Comparison of ENCODE assay signal across 15 cellular contexts in the genomic region with DNA sequence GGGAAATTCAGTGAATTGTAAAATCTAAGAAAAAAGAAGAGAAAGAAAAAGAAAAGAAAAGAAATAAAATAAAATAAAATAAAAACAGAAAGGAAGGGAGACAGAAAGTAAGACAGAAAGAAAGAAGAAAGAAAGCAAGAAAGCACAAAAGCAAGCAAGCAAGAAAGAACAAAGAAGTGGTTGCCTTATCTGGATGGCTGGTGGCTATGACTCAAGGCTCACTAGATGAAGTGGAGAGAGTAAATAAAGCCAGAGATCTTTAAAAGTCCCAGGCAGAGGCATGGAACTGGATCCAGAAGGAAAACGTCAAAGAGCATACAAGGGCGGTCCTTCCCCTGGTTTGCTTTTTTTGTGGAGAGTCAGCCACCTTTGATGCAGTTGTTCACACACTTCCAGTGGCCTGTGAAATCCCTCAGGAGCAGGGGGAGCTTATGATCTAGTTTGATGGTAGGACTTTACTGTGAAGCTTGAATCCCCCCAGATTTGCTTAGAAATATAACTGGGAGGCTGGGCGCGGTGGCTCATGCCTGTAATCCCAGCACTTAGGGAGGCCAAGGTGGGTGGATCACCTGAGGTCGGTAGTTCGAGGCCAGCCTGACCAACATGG.
DNase-seq lines count a peak whose midpoint lies in the region; ATAC-seq, FAIRE-seq and TF ChIP-seq lines count a peak whose summit lies in the region.
"Had no signal": no experiment of that assay in that cellular context is flagged by ENCODE, and none has a peak within 500 bp of the region (broad histone marks: within the 10 kb centered on the region; RNA-seq: fewer than 3 reads in every experiment).

No MANE protein-coding gene starts in this region.

- CTCF ChIA-PET in A549 (lab: Yijun Ruan, JAX) (no interaction called here), GM12878 (lab: Yijun Ruan, JAX) (interaction anchor here (1.1 kb wide), 1 partner anchor 190 kb away, joined by 5 read pairs; no protein-coding TSS in a partner anchor)

- TF ChIP-seq RAD21 in A549 (conservative IDR thresholded peaks at IDR 0.05 in 1 of 2, IDR thresholded peaks at IDR 0.05 in 1 of 2) (no peak), GM12878 (IDR thresholded peaks at IDR 0.05; ENCODE audit: insufficient read depth, low read depth, low read length) (no peak)

- H3K4me3 ChIP-seq in A549 (no peak overlapping the region), GM12878 (no peak overlapping the region)
- H3K4me3 ChIP-seq: colonic mucosa had no signal

- TF ChIP-seq CTCF in A549 (IDR thresholded peaks at IDR 0.05) (no peak), GM12878 (IDR thresholded peaks at IDR 0.05 in 2 of 3, conservative IDR thresholded peaks at IDR 0.05 in 1 of 3; ENCODE audit: control insufficient read depth in 2 of 3, extremely low read depth in 1 of 3, insufficient read depth in 1 of 3, low read depth in 3 of 3, low read length in 3 of 3) (no peak), nephron progenitor cell (IDR thresholded peaks at IDR 0.05) (no peak), foreskin keratinocyte (conservative IDR thresholded peaks at IDR 0.05) (no peak)

- peaks cover 16% of the 10 kb centered on the region for H3K4me1 Mint-ChIP-seq in nephron progenitor cell

- SMC1A ChIA-PET in GM12878 (lab: Charles Lee; ENCODE audit: uncharacterized antibody, unreplicated experiment), result interaction anchor here (1.2 to 1.6 kb wide), 3 partner anchors 15 to 213 kb away, joined by 3 to 5 read pairs (median 3); no protein-coding TSS in a partner anchor

- in situ Hi-C loops in GM12878 (cut with MboI), result no loop called here

- POLR2A ChIA-PET in A549 (lab: Yijun Ruan, JAX), result no interaction called here
- POLR2A ChIA-PET in GM12878 (lab: Charles Lee), result interaction anchor here (0.6 kb wide), 1 partner anchor 31 kb away, joined by 7 read pairs; no protein-coding TSS in a partner anchor

- H3K9ac ChIP-seq in GM12878 (ENCODE audit: control insufficient read depth, insufficient read depth, low read length), result no peak overlapping the region

- intact Hi-C loops in GM12878 (cut with micrococcal nuclease; ENCODE audit: unreplicated experiment), result no loop called here

- no peak overlapping the region for H3K4me3 Mint-ChIP-seq in nephron progenitor cell
- H3K4me3 Mint-ChIP-seq: activated CD8-positive, alpha-beta T cell treated with anti-CD3 and anti-CD28 coated beads for 36 hours had no signal

- H3K27ac ChIP-seq in A549 (peak overlapping the region; percentile 59 to 77), GM12878 (ENCODE audit: control insufficient read depth, insufficient read depth) (no peak overlapping the region), foreskin keratinocyte (no peak overlapping the region)
- H3K27ac ChIP-seq: colonic mucosa, neutrophil had no signal

- RAD21 ChIA-PET in GM12878 (lab: Charles Lee; ENCODE audit: unreplicated experiment), result interaction anchor here (0.9 kb wide), 1 partner anchor 179 kb away, joined by 3 read pairs; no protein-coding TSS in a partner anchor

- no peaks in the 10 kb centered on the region for H3K79me2 ChIP-seq in GM12878 (ENCODE audit: control insufficient read depth, insufficient read depth, low read length)

- no peaks in the 10 kb centered on the region for H3K36me3 Mint-ChIP-seq in nephron progenitor cell (ENCODE audit: low read depth)

- no peaks in the 10 kb centered on the region for H4K20me1 ChIP-seq in GM12878 (ENCODE audit: control insufficient read depth, insufficient read depth)

- peaks cover 54% of the 10 kb centered on the region for H3K4me1 ChIP-seq in A549
- H3K4me1 ChIP-seq in GM12878 (ENCODE audit: control insufficient read depth, insufficient read depth, low read length), result peaks cover 3% of the 10 kb centered on the region; the same call in 1 of the 2 replicates
- H3K4me1 ChIP-seq in foreskin keratinocyte, result no peaks in the 10 kb centered on the region
- H3K4me1 ChIP-seq: colonic mucosa had no signal

- H3K9me3 Mint-ChIP-seq in nephron progenitor cell, result no peaks in the 10 kb centered on the region
- H3K9me3 Mint-ChIP-seq: activated CD8-positive, alpha-beta T cell treated with anti-CD3 and anti-CD28 coated beads for 36 hours had no signal

- DNase-seq in A549 (ENCODE audit: low read depth in 1 of 2, low spot score in 1 of 2) (peak; percentile 41 to 71), GM19239 (ENCODE audit: insufficient read length, low spot score) (no peak), GM12878 (ENCODE audit: low read depth, low spot score) (no peak), kidney tubule cell (ENCODE audit: low spot score) (peak; percentile 36), nephron progenitor cell (no peak), foreskin keratinocyte (no peak)
- DNase-seq: activated CD8-positive, alpha-beta T cell treated with anti-CD3 and anti-CD28 coated beads for 36 hours; activated naive CD4-positive, alpha-beta T cell; AML-193; colonic mucosa; NCI-H2081 treated with DMSO at 0.1 percent for 48 hours; T-helper 9 cell had no signal

- FAIRE-seq in A549 (lab: Jason Lieb, UNC) (peak; percentile 100), GM19239 (lab: Jason Lieb, UNC) (peak; percentile 93), GM12878 (lab: Jason Lieb, UNC) (peak; percentile 99)

- H2AFZ ChIP-seq in GM12878 (ENCODE audit: control insufficient read depth, low read depth, low read length), result no peak overlapping the region

- WGBS in A549 (ENCODE audit: missing lambda C conversion rate), result 63% methylated on average over 6 of the region's 6 CpGs
- 68% methylated on average over 6 of the region's 6 CpGs for WGBS in GM12878 (ENCODE audit: insufficient coverage, insufficient replicate concordance, low lambda C conversion rate, missing lambda C conversion rate)

- no peak for TF ChIP-seq POLR2A in A549 (IDR thresholded peaks at IDR 0.05; ENCODE audit: low read length)
- TF ChIP-seq POLR2A in GM12878 (IDR thresholded peaks at IDR 0.05; ENCODE audit: low read depth, low read length), result no peak

- H3K4me2 ChIP-seq in A549 (peak overlapping the region; percentile 68), GM12878 (ENCODE audit: control insufficient read depth, insufficient read depth) (no peak overlapping the region)

- no peaks in the 10 kb centered on the region for H3K27me3 Mint-ChIP-seq in nephron progenitor cell (ENCODE audit: low read depth, poor library complexity)

- no peaks in the 10 kb centered on the region for H3K27me3 ChIP-seq in GM12878 (replicated peaks in 1 of 2; ENCODE audit: control insufficient read depth in 2 of 2, insufficient read depth in 2 of 2, low read length in 1 of 2)
- no peaks in the 10 kb centered on the region for H3K27me3 ChIP-seq in foreskin keratinocyte
- H3K27me3 ChIP-seq: colonic mucosa, neutrophil had no signal

- H3K9me3 ChIP-seq in A549, result no peaks in the 10 kb centered on the region
- no peaks in the 10 kb centered on the region for H3K9me3 ChIP-seq in GM12878 (replicated peaks; ENCODE audit: control insufficient read depth, insufficient read depth, low read length)
- H3K9me3 ChIP-seq: colonic mucosa, neutrophil had no signal

- ATAC-seq in A549, result peak; percentile 62 to 85; a peak in 4 of 6 replicates
- no peak for ATAC-seq in GM12878
- ATAC-seq in HG02678 (IDR thresholded peaks at IDR 0.05; ENCODE audit: unreplicated experiment), result no peak
- no peak for ATAC-seq in GM21360 (IDR thresholded peaks at IDR 0.05; ENCODE audit: unreplicated experiment)
- ATAC-seq in foreskin keratinocyte, result no peak
- ATAC-seq: activated CD8-positive, alpha-beta T cell treated with anti-CD3 and anti-CD28 coated beads for 36 hours had no signal

- H3K36me3 ChIP-seq in GM12878 (ENCODE audit: control insufficient read depth in 2 of 2, insufficient read depth in 2 of 2, low read length in 1 of 2), result no peaks in the 10 kb centered on the region
- H3K36me3 ChIP-seq: colonic mucosa, neutrophil had no signal

- no peak for TF ChIP-seq EP300 in A549 (IDR thresholded peaks at IDR 0.05)
- no peak for TF ChIP-seq EP300 in GM12878 (IDR thresholded peaks at IDR 0.05; ENCODE audit: borderline replicate concordance in 1 of 2, control insufficient read depth in 1 of 2, low read depth in 2 of 2, low read length in 2 of 2)

- BruUV-seq in GM12878 (replicated peaks; lab: Mats Ljungman, UMichigan), result no TSS peak

- no peak overlapping the region for H3K27ac Mint-ChIP-seq in nephron progenitor cell
- H3K27ac Mint-ChIP-seq: activated CD8-positive, alpha-beta T cell treated with anti-CD3 and anti-CD28 coated beads for 36 hours had no signal

TF ChIP-seq in A549, 52 proteins besides CTCF, POLR2A, EP300 and RAD21 (continues in another document):
- TF ChIP-seq FOSL2 (IDR thresholded peaks at IDR 0.05), result 0 out of 2 replicates have a peak, but pooled peaks have one; percentile 15
- TF ChIP-seq FOSL2 (CRISPR knock-in tag; IDR thresholded peaks at IDR 0.05), result peak; percentile 52
- TF ChIP-seq GATA3 (IDR thresholded peaks at IDR 0.05; ENCODE audit: borderline replicate concordance), result peak; percentile 37; the same call in 1 of the 2 replicates
- no peak for TF ChIP-seq ATOH8 (CRISPR knock-in tag; IDR thresholded peaks at IDR 0.05; ENCODE audit: low read depth)
- no peak for TF ChIP-seq CHD2 (IDR thresholded peaks at IDR 0.05; ENCODE audit: low read length, partially characterized antibody)

TF ChIP-seq in GM12878, 131 proteins besides CTCF, POLR2A, EP300 and RAD21:
- TF ChIP-seq ATF7 (IDR thresholded peaks at IDR 0.05; ENCODE audit: low read depth), result no peak
- TF ChIP-seq, protein P1, sequence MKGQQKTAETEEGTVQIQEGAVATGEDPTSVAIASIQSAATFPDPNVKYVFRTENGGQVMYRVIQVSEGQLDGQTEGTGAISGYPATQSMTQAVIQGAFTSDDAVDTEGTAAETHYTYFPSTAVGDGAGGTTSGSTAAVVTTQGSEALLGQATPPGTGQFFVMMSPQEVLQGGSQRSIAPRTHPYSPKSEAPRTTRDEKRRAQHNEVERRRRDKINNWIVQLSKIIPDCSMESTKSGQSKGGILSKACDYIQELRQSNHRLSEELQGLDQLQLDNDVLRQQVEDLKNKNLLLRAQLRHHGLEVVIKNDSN (IDR thresholded peaks at IDR 0.05; ENCODE audit: borderline replicate concordance, extremely low read length, insufficient read depth, low read depth, low read length), result no peak
- TF ChIP-seq MTA3 (IDR thresholded peaks at IDR 0.05; ENCODE audit: borderline replicate concordance, low read length), result no peak

Comparison
In these comparisons a context has a peak if more than half of its experiments do, and no peak if none do; other contexts are left out.
1. ATAC-seq: peak in A549 (2 of 2); none in GM12878 (single experiment), HG02678 (single experiment), GM21360 (single experiment) and foreskin keratinocyte (single experiment).
2. DNase-seq: peak in A549 (2 of 2) and kidney tubule cell (single experiment); none in GM19239 (single experiment), GM12878 (single experiment), nephron progenitor cell (single experiment) and foreskin keratinocyte (0 of 2).
3. H3K27ac ChIP-seq: peak in A549 (2 of 2); none in GM12878 (single experiment) and foreskin keratinocyte (single experiment).